2 cellular contexts compared by ENCODE assay signal in genomic region chr7:29723599-29723998, GRCh38.
TF ChIP-seq lines count a peak whose summit lies in the region.

No MANE protein-coding gene starts in this region.

TF ChIP-seq in A549, 52 proteins besides CTCF, POLR2A, EP300 and RAD21:
- TF ChIP-seq KDM5A (IDR thresholded peaks at IDR 0.05) (no peak), HEYL (CRISPR knock-in tag; IDR thresholded peaks at IDR 0.05) (no peak), PHF8 (IDR thresholded peaks at IDR 0.05; ENCODE audit: borderline replicate concordance, low read depth) (no peak), HMGXB4 (CRISPR knock-in tag; IDR thresholded peaks at IDR 0.05; ENCODE audit: borderline replicate concordance) (no peak), TFCP2L1 (CRISPR knock-in tag; IDR thresholded peaks at IDR 0.05) (no peak), ATOH8 (CRISPR knock-in tag; IDR thresholded peaks at IDR 0.05; ENCODE audit: low read depth) (no peak), HOXB5 (CRISPR knock-in tag; IDR thresholded peaks at IDR 0.05) (no peak), NR3C1 (IDR thresholded peaks at IDR 0.05) (no peak), ZNF302 (CRISPR knock-in tag; IDR thresholded peaks at IDR 0.05) (no peak), MYC (IDR thresholded peaks at IDR 0.05; ENCODE audit: borderline replicate concordance, low read length) (no peak), TP53 (CRISPR knock-in tag; IDR thresholded peaks at IDR 0.05) (no peak), SMC3 (IDR thresholded peaks at IDR 0.05) (no peak), HDAC2 (IDR thresholded peaks at IDR 0.05) (no peak), ZC3H11A (IDR thresholded peaks at IDR 0.05) (no peak)

TF ChIP-seq in IMR-90, 13 proteins besides CTCF, POLR2A, EP300 and RAD21:
- TF ChIP-seq CEBPB (IDR thresholded peaks at IDR 0.05; ENCODE audit: low read depth, low read length) = no peak
- no peak for TF ChIP-seq USF2 (IDR thresholded peaks at IDR 0.05; ENCODE audit: low read depth, low read length)
- no peak for TF ChIP-seq CHD1 (IDR thresholded peaks at IDR 0.05; ENCODE audit: low read depth, low read length)
- TF ChIP-seq RFX5 (IDR thresholded peaks at IDR 0.05; ENCODE audit: low read depth, low read length) = no peak
- TF ChIP-seq NFE2L2 (IDR thresholded peaks at IDR 0.05; ENCODE audit: low read depth, low read length) = no peak
- no peak for TF ChIP-seq MAZ (IDR thresholded peaks at IDR 0.05; ENCODE audit: borderline replicate concordance, low read depth, low read length)
- no peak for TF ChIP-seq BHLHE40 (IDR thresholded peaks at IDR 0.05; ENCODE audit: low read depth, low read length)
- TF ChIP-seq FOS (IDR thresholded peaks at IDR 0.05; ENCODE audit: low read depth, low read length) = no peak
- no peak for TF ChIP-seq SMC3 (IDR thresholded peaks at IDR 0.05; ENCODE audit: low read depth, low read length)
- TF ChIP-seq RCOR1 (IDR thresholded peaks at IDR 0.05; ENCODE audit: insufficient replicate concordance, low read length) = no peak
- no peak for TF ChIP-seq MXI1 (IDR thresholded peaks at IDR 0.05; ENCODE audit: borderline replicate concordance, low read depth, low read length)
- TF ChIP-seq MAFK (IDR thresholded peaks at IDR 0.05; ENCODE audit: low read depth, low read length) = no peak
- no peak for TF ChIP-seq ELK1 (IDR thresholded peaks at IDR 0.05; ENCODE audit: borderline replicate concordance, low read depth, low read length)
